Comparison of ENCODE assay signal across 16 cellular contexts in the genomic region with DNA sequence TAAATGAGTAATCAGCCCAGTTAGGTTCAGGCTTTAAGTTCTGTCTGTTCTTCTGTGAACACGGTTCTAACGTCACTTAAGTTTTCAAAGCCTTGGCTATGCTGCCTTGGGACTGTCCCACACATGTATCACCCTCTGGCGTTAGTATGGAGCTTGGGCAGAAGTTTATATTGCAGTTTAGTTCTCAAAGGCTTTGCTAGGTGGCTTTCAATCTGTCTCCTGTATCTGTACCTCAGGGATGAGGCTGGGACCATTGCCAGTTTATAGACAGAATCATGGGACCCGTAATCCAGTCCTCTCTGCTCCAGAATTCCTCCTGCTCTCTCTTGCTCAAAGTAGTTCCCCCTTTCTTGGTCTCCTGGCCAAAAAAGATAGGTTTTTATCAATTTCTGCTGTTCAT. TPM values are rescaled to one million over a fixed set of nuclear protein-coding genes. Genes with fewer than 3 reads are reported as not detected.
DNase-seq lines count a peak whose midpoint lies in the region; ATAC-seq, FAIRE-seq and TF ChIP-seq lines count a peak whose summit lies in the region.
"Had no signal": no experiment of that assay in that cellular context is flagged by ENCODE, and none has a peak within 500 bp of the region (broad histone marks: within the 10 kb centered on the region; RNA-seq: fewer than 3 reads in every experiment).

No MANE protein-coding gene starts in this region.

- POLR2A ChIA-PET in GM12878 (lab: Charles Lee), result interaction anchor here (0.6 kb wide), 1 partner anchor 13 kb away, joined by 5 read pairs; no protein-coding TSS in a partner anchor

- H3K27ac Mint-ChIP-seq in stimulated activated naive CD8-positive, alpha-beta T cell treated with anti-CD3 and anti-CD28 coated beads, Interleukin-15, amount 100 ng/mL, for 72 hours, result no peak overlapping the region
- H3K27ac Mint-ChIP-seq: effector memory CD8-positive, alpha-beta T cell; stimulated activated naive CD8-positive, alpha-beta T cell treated with anti-CD3 and anti-CD28 coated beads, Interleukin-15, Interleukin-2, amounts not matched to agents 100 ng/mL and 50 ng/mL, for 24 hours had no signal

- peaks cover 11% of the 10 kb centered on the region for H3K4me1 Mint-ChIP-seq in stimulated activated naive CD8-positive, alpha-beta T cell treated with anti-CD3 and anti-CD28 coated beads, Interleukin-15, amount 100 ng/mL, for 72 hours

- no peaks in the 10 kb centered on the region for H3K4me1 ChIP-seq in Loucy (ENCODE audit: insufficient read depth, low read length, poor library complexity, severe bottlenecking)
- H3K4me1 ChIP-seq in GM12878 (ENCODE audit: control insufficient read depth, insufficient read depth, low read length), result no peaks in the 10 kb centered on the region
- peaks cover 0 to 5% (median 1%) of the 10 kb centered on the region in 4 donors for H3K4me1 ChIP-seq in liver (ENCODE audit: control insufficient read depth in 4 of 4, insufficient read depth in 4 of 4, low read length in 3 of 4)
- no peaks in the 10 kb centered on the region for H3K4me1 ChIP-seq in testis
- H3K4me1 ChIP-seq: Peyer's patch had no signal

- peak; percentile 31; the same call in 1 of the 2 replicates for TF ChIP-seq CTCF in Loucy (conservative IDR thresholded peaks at IDR 0.05; ENCODE audit: low read length)
- peak in 2 of 3 experiments; percentile 6 to 34; a peak in 1 of 6 replicates for TF ChIP-seq CTCF in GM12878 (IDR thresholded peaks at IDR 0.05 in 2 of 3, conservative IDR thresholded peaks at IDR 0.05 in 1 of 3; ENCODE audit: control insufficient read depth in 2 of 3, extremely low read depth in 1 of 3, insufficient read depth in 1 of 3, low read depth in 3 of 3, low read length in 3 of 3)
- TF ChIP-seq CTCF in liver (IDR thresholded peaks at IDR 0.05; ENCODE audit: low read depth, low read length, missing input control), result peak; percentile 47
- no peak for TF ChIP-seq CTCF in testis (IDR thresholded peaks at IDR 0.05)

- H3K9me3 Mint-ChIP-seq in stimulated activated naive CD8-positive, alpha-beta T cell treated with anti-CD3 and anti-CD28 coated beads, Interleukin-15, amount 100 ng/mL, for 72 hours, result peaks cover 8 to 11% of the 10 kb centered on the region in 2 donors

- no peaks in the 10 kb centered on the region for H3F3A ChIP-seq in Loucy (ENCODE audit: low read depth)

- 20% methylated on average over 4 of the region's 4 CpGs for WGBS in GM12878 (ENCODE audit: insufficient coverage, insufficient replicate concordance, low lambda C conversion rate, missing lambda C conversion rate)
- 23% methylated on average over 4 of the region's 4 CpGs for WGBS in liver
- 62 to 68% methylated on average over 4 of the region's 4 CpGs for WGBS in testis, 2 donors

- no peaks in the 10 kb centered on the region for H3K27me3 Mint-ChIP-seq in stimulated activated naive CD8-positive, alpha-beta T cell treated with anti-CD3 and anti-CD28 coated beads, Interleukin-15, amount 100 ng/mL, for 72 hours
- H3K27me3 Mint-ChIP-seq: effector memory CD8-positive, alpha-beta T cell; stimulated activated naive CD8-positive, alpha-beta T cell treated with anti-CD3 and anti-CD28 coated beads, Interleukin-15, Interleukin-2, amounts not matched to agents 100 ng/mL and 50 ng/mL, for 24 hours had no signal

- no TSS peak for BruUV-seq in GM12878 (replicated peaks; lab: Mats Ljungman, UMichigan)

- no peak overlapping the region for H3K4me2 ChIP-seq in Loucy (ENCODE audit: low read depth, low read length, poor library complexity, severe bottlenecking)
- no peak overlapping the region for H3K4me2 ChIP-seq in GM12878 (ENCODE audit: control insufficient read depth, insufficient read depth)

- DNase-seq in GM12878 (ENCODE audit: low read depth, low spot score) (no peak), KG1 (lab: John Stamatoyannopoulos, UW) (no peak), testis (no peak)
- no peak for DNase-seq in activated CD4-positive, alpha-beta T cell treated with anti-CD3 and anti-CD28 coated beads for 1 hour
- no peak for DNase-seq in stimulated activated naive CD8-positive, alpha-beta T cell treated with anti-CD3 and anti-CD28 coated beads, Interleukin-15, amount 100 ng/mL, for 72 hours
- DNase-seq: anterior cingulate cortex; effector memory CD8-positive, alpha-beta T cell; hypothalamus; NCI-H1694; Peyer's patch; stimulated activated CD4-positive, alpha-beta T cell treated with anti-CD3 and anti-CD28 coated beads, Interleukin-4, amount 100 ng/mL, for 24 hours; T-helper 9 cell had no signal

- intact Hi-C loops in GM12878 (cut with micrococcal nuclease; ENCODE audit: unreplicated experiment) (loop anchor here (2.0 to 5.0 kb wide), 3 partner anchors 73 to 166 kb away; no protein-coding TSS in a partner anchor), testis (cut with DNase I; ENCODE audit: low total_unique reads) (no loop called here)

- H3K4me3 ChIP-seq in Loucy (ENCODE audit: low read length, poor library complexity, severe bottlenecking) (no peak overlapping the region), GM12878 (no peak overlapping the region), liver (ENCODE audit: low read depth in 1 of 3, low read length in 3 of 3) (peak overlapping the region in 1 of 3 donors; percentile 16), testis (no peak overlapping the region)
- H3K4me3 ChIP-seq: Peyer's patch had no signal

- H3K36me3 ChIP-seq in Loucy (ENCODE audit: insufficient read depth, low read length) (no peaks in the 10 kb centered on the region), GM12878 (ENCODE audit: control insufficient read depth in 2 of 2, insufficient read depth in 2 of 2, low read length in 1 of 2) (no peaks in the 10 kb centered on the region), liver (ENCODE audit: control insufficient read depth in 4 of 4, insufficient read depth in 3 of 4, low read depth in 1 of 4, low read length in 3 of 4) (no peaks in the 10 kb centered on the region), testis (ENCODE audit: low read depth, missing control alignments) (no peaks in the 10 kb centered on the region)
- H3K36me3 ChIP-seq: Peyer's patch had no signal

- CTCF ChIA-PET in GM12878 (lab: Yijun Ruan, JAX), result interaction anchor here (0.9 to 2.4 kb wide), 2 partner anchors 10 to 13 kb away, joined by 3 to 5 read pairs; no protein-coding TSS in a partner anchor

- RAD21 ChIA-PET in GM12878 (lab: Charles Lee; ENCODE audit: unreplicated experiment), result no interaction called here

- TF ChIP-seq POLR2A in GM12878 (IDR thresholded peaks at IDR 0.05; ENCODE audit: low read depth, low read length), result no peak
- no peak for TF ChIP-seq POLR2A in testis (IDR thresholded peaks at IDR 0.05)

- no peaks in the 10 kb centered on the region for H3K79me2 ChIP-seq in Loucy (ENCODE audit: insufficient read depth, low read length)
- H3K79me2 ChIP-seq in GM12878 (ENCODE audit: control insufficient read depth, insufficient read depth, low read length), result no peaks in the 10 kb centered on the region

- no peaks in the 10 kb centered on the region for H3K9me2 ChIP-seq in Loucy (replicated peaks; ENCODE audit: low read depth, low read length)

- in situ Hi-C loops in GM12878 (cut with MboI), result no loop called here

- SMC1A ChIA-PET in GM12878 (lab: Charles Lee; ENCODE audit: uncharacterized antibody, unreplicated experiment), result interaction anchor here (1.7 kb wide), 1 partner anchor 8 kb away, joined by 4 read pairs; no protein-coding TSS in a partner anchor

- no peak overlapping the region for H3K4me3 Mint-ChIP-seq in stimulated activated naive CD8-positive, alpha-beta T cell treated with anti-CD3 and anti-CD28 coated beads, Interleukin-15, amount 100 ng/mL, for 72 hours
- H3K4me3 Mint-ChIP-seq: effector memory CD8-positive, alpha-beta T cell; stimulated activated naive CD8-positive, alpha-beta T cell treated with anti-CD3 and anti-CD28 coated beads, Interleukin-15, Interleukin-2, amounts not matched to agents 100 ng/mL and 50 ng/mL, for 24 hours had no signal

- TF ChIP-seq RAD21 in GM12878 (IDR thresholded peaks at IDR 0.05; ENCODE audit: insufficient read depth, low read depth, low read length) (no peak), liver (IDR thresholded peaks at IDR 0.05) (peak in 1 of 2 donors; percentile 74)

- no peak overlapping the region for H3K9ac ChIP-seq in Loucy (ENCODE audit: low read depth, low read length, poor library complexity, severe bottlenecking)
- H3K9ac ChIP-seq in GM12878 (ENCODE audit: control insufficient read depth, insufficient read depth, low read length), result no peak overlapping the region
- H3K9ac ChIP-seq in liver (ENCODE audit: low read depth in 1 of 2, low read length in 2 of 2), result no peak overlapping the region

- H3K27ac ChIP-seq in GM12878 (ENCODE audit: control insufficient read depth, insufficient read depth) (no peak overlapping the region), liver (ENCODE audit: low read depth in 1 of 2, low read length in 2 of 2) (no peak overlapping the region), testis (no peak overlapping the region)
- H3K27ac ChIP-seq: Peyer's patch had no signal

- H2AFZ ChIP-seq in Loucy (ENCODE audit: low read length), result no peak overlapping the region
- no peak overlapping the region for H2AFZ ChIP-seq in GM12878 (ENCODE audit: control insufficient read depth, low read depth, low read length)

- H3K27me3 ChIP-seq in Loucy (ENCODE audit: insufficient read depth, low read length, poor library complexity, severe bottlenecking), result no peaks in the 10 kb centered on the region
- no peaks in the 10 kb centered on the region for H3K27me3 ChIP-seq in GM12878 (replicated peaks in 1 of 2; ENCODE audit: control insufficient read depth in 2 of 2, insufficient read depth in 2 of 2, low read length in 1 of 2)
- H3K27me3 ChIP-seq in liver (ENCODE audit: control insufficient read depth in 4 of 4, insufficient read depth in 4 of 4, low read length in 3 of 4), result no peaks in the 10 kb centered on the region
- no peaks in the 10 kb centered on the region for H3K27me3 ChIP-seq in testis
- H3K27me3 ChIP-seq: Peyer's patch had no signal

- H3K9me3 ChIP-seq in Loucy (ENCODE audit: insufficient read depth, low read depth, low read length) (no peaks in the 10 kb centered on the region), GM12878 (replicated peaks; ENCODE audit: control insufficient read depth, insufficient read depth, low read length) (no peaks in the 10 kb centered on the region), liver (ENCODE audit: control insufficient read depth in 4 of 4, low read length in 3 of 4) (no peaks in the 10 kb centered on the region), testis (no peaks in the 10 kb centered on the region)
- H3K9me3 ChIP-seq: Peyer's patch had no signal

- no peak for FAIRE-seq in GM12878 (lab: Jason Lieb, UNC)

- no peak for TF ChIP-seq EP300 in GM12878 (IDR thresholded peaks at IDR 0.05; ENCODE audit: borderline replicate concordance in 1 of 2, control insufficient read depth in 1 of 2, low read depth in 2 of 2, low read length in 2 of 2)

- ATAC-seq in GM21515 (IDR thresholded peaks at IDR 0.05; ENCODE audit: unreplicated experiment) (peak; percentile 60), GM12878 (peak; percentile 84)
- no peak for ATAC-seq in stimulated activated naive CD8-positive, alpha-beta T cell treated with anti-CD3 and anti-CD28 coated beads, Interleukin-15, amount 100 ng/mL, for 72 hours
- ATAC-seq: effector memory CD8-positive, alpha-beta T cell had no signal

- H4K20me1 ChIP-seq in Loucy (ENCODE audit: insufficient read depth, low read length, poor library complexity, severe bottlenecking), result no peaks in the 10 kb centered on the region
- H4K20me1 ChIP-seq in GM12878 (ENCODE audit: control insufficient read depth, insufficient read depth), result no peaks in the 10 kb centered on the region

RNA-seq across cellular contexts. Expression of gene C9orf40, which starts 12.1 kb away (rescaled TPM):
- 5.7 and 7.5 TPM in 2 replicates for total RNA-seq in GM12878 (2013; cell fraction: nucleolus; rRNA removed)
- total RNA-seq in GM12878 (2014; rRNA removed), result 6.8 and 9.3 TPM in 2 replicates
- 7.1 and 7.6 TPM in 2 replicates for total RNA-seq in GM12878 (2014; rRNA removed; fragmentation: Illumina TruSeq; extraction: Trizol)
- 18.5 and 21.5 TPM in 2 replicates for total RNA-seq in GM12878 (2021)
- polyA plus RNA-seq in GM12878 (2011; ENCODE audit: low read depth), result 2.7 TPM
- polyA plus RNA-seq in GM12878 (2011; rRNA removed), result 9.8 and 16.4 TPM in 2 replicates
- 3.3 and 4.5 TPM in 2 replicates for polyA plus RNA-seq in GM12878 (2011; cell fraction: cytosol; rRNA removed)
- polyA plus RNA-seq in GM12878 (2011; cell fraction: nucleus; rRNA removed), result 5.7 and 7.1 TPM in 2 replicates
- 6.4 and 8.4 TPM in 2 replicates for polyA plus RNA-seq in GM12878 (2012)
- polyA plus RNA-seq in GM12878 (2014; fragmentation: Illumina TruSeq; extraction: Trizol), result 9.8 and 10.2 TPM in 2 replicates
- polyA plus RNA-seq in GM12878 (2014; fragmentation: Nextera tagmentation; extraction: Ambion mirVana), result 10 to 100 TPM in 1 of 2 experiments, 1 to 10 TPM in 1; 7.8 to 14.1 TPM
- polyA plus RNA-seq in GM12878 (2014; rRNA removed), result 13.2 and 14.6 TPM in 2 replicates
- polyA plus RNA-seq in GM12878 (2016; fragmentation: Nextera tagmentation; extraction: Ambion mirVana), result 10 to 100 TPM; 29.5 to 30.9 TPM
- polyA minus RNA-seq in GM12878 (2011; rRNA and poly(A)+ RNA removed), result 0.88 and 0.98 TPM in 2 replicates
- 2.8 and 4.3 TPM in 2 replicates for polyA minus RNA-seq in GM12878 (2011; cell fraction: cytosol; rRNA and poly(A)+ RNA removed)
- 3.7 and 5.9 TPM in 2 replicates for polyA minus RNA-seq in GM12878 (2011; cell fraction: nucleus; rRNA and poly(A)+ RNA removed)
- total RNA-seq in liver, result 10 to 100 TPM in 1 of 2 donors, 1 to 10 TPM in 1; 1.3 to 21.8 TPM
- polyA plus RNA-seq in liver, result 1 to 10 TPM; 1.3 to 1.9 TPM
- total RNA-seq in testis, result 10 to 100 TPM in 1 of 2 donors, 1 to 10 TPM in 1; 8.9 to 14.6 TPM
- 21.4 TPM for polyA plus RNA-seq in testis (ENCODE audit: insufficient read depth, low read depth, low replicate concordance)

RNA-seq across cellular contexts. Expression of gene TRPM6, which starts 52.9 kb away (rescaled TPM):
- not detected in 2 replicates for total RNA-seq in GM12878 (2013; cell fraction: nucleolus; rRNA removed)
- total RNA-seq in GM12878 (2014; rRNA removed), result under 0.01 and 0.16 TPM in 2 replicates
- total RNA-seq in GM12878 (2014; rRNA removed; fragmentation: Illumina TruSeq; extraction: Trizol), result 0.05 and 0.09 TPM in 2 replicates
- total RNA-seq in GM12878 (2021), result 0.05 and 0.24 TPM in 2 replicates
- polyA plus RNA-seq in GM12878 (2011; ENCODE audit: low read depth), result not detected
- 0.05 and 0.09 TPM in 2 replicates for polyA plus RNA-seq in GM12878 (2011; rRNA removed)
- 0.03 and 0.04 TPM in 2 replicates for polyA plus RNA-seq in GM12878 (2011; cell fraction: cytosol; rRNA removed)
- 0.04 and 0.09 TPM in 2 replicates for polyA plus RNA-seq in GM12878 (2011; cell fraction: nucleus; rRNA removed)
- not detected in 2 replicates for polyA plus RNA-seq in GM12878 (2012)
- polyA plus RNA-seq in GM12878 (2014; fragmentation: Illumina TruSeq; extraction: Trizol), result 0.06 TPM in 1 of 2 replicates, not detected in the other
- polyA plus RNA-seq in GM12878 (2014; fragmentation: Nextera tagmentation; extraction: Ambion mirVana), result under 1 TPM in 1 of 2 experiments, not detected in 1; 0.03 TPM
- 0.01 and 0.13 TPM in 2 replicates for polyA plus RNA-seq in GM12878 (2014; rRNA removed)
- polyA plus RNA-seq in GM12878 (2016; fragmentation: Nextera tagmentation; extraction: Ambion mirVana), result under 1 TPM; 0.13 to 0.34 TPM
- 0.07 and 0.15 TPM in 2 replicates for polyA minus RNA-seq in GM12878 (2011; rRNA and poly(A)+ RNA removed)
- polyA minus RNA-seq in GM12878 (2011; cell fraction: cytosol; rRNA and poly(A)+ RNA removed), result not detected in 2 replicates
- 0.12 and 0.86 TPM in 2 replicates for polyA minus RNA-seq in GM12878 (2011; cell fraction: nucleus; rRNA and poly(A)+ RNA removed)
- under 1 TPM; 0.14 to 0.67 TPM for total RNA-seq in liver
- polyA plus RNA-seq in liver, result under 1 TPM; 0.05 to 0.07 TPM
- total RNA-seq in testis, result 1 to 10 TPM; 4.2 to 6.7 TPM
- 2.8 TPM for polyA plus RNA-seq in testis (ENCODE audit: insufficient read depth, low read depth, low replicate concordance)

Comparison
In these comparisons a context has a peak if more than half of its experiments do, and no peak if none do; other contexts are left out.
1. CTCF ChIP-seq: peak in Loucy (single experiment), GM12878 (2 of 3) and liver (single experiment); none in testis (0 of 3).